Comparison of ENCODE assay signal across 1 cellular context in the genomic region with DNA sequence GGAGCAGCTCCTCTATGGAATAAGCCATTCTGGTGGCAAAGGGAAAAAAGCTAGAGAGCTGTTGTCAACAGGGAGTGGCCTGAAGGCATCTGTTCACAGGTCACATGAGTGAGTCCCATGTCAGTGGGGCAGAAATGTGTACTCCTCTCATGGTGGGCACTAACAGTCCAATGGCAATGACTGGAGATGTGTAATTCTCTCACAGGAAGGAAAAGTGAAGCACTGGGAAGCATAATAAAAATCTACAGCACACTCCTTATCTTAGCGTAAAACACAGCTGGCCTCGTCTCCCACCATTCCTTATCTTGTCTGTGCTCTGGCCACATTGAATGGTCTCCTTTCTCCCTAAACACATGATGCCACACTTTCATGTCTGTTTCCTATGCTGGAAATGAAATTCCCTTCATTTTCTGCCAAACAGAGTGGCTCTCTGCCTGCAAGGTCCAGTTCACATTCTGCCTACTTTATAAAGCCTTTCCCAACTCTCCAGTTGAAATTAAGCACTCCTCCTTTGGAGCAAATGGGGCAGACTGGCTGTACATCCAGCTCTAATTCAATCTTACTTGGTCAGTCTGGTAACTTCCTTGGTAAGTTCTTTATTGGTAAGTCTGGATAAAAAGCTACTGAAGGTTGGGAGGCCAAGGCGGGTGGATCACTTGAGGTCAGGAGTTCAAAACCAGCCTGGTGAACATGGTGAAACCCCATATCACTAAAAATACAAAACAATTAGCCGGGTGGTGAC.
A peak's percentile ranks its signal among the peaks of the same experiment; 100 is the strongest.
TF ChIP-seq lines count a peak whose summit lies in the region.

No MANE protein-coding gene starts in this region.

TF ChIP-seq in K562, 482 proteins besides CTCF, POLR2A, EP300 and RAD21 (continued from another document and continues in another):
- no peak for TF ChIP-seq CHD1 (IDR thresholded peaks at IDR 0.05; ENCODE audit: low read length)
- TF ChIP-seq TAF15 (IDR thresholded peaks at IDR 0.05; ENCODE audit: low read depth, low read length) = no peak
- no peak for TF ChIP-seq ZNF12 (CRISPR knock-in tag; IDR thresholded peaks at IDR 0.05)
- no peak for TF ChIP-seq ZNF217 (CRISPR knock-in tag; IDR thresholded peaks at IDR 0.05)
- TF ChIP-seq POLR2G (IDR thresholded peaks at IDR 0.05; ENCODE audit: low read depth, low read length) = no peak
- TF ChIP-seq XRCC5 (IDR thresholded peaks at IDR 0.05; ENCODE audit: low read depth, low read length) = no peak
- TF ChIP-seq, protein P1, sequence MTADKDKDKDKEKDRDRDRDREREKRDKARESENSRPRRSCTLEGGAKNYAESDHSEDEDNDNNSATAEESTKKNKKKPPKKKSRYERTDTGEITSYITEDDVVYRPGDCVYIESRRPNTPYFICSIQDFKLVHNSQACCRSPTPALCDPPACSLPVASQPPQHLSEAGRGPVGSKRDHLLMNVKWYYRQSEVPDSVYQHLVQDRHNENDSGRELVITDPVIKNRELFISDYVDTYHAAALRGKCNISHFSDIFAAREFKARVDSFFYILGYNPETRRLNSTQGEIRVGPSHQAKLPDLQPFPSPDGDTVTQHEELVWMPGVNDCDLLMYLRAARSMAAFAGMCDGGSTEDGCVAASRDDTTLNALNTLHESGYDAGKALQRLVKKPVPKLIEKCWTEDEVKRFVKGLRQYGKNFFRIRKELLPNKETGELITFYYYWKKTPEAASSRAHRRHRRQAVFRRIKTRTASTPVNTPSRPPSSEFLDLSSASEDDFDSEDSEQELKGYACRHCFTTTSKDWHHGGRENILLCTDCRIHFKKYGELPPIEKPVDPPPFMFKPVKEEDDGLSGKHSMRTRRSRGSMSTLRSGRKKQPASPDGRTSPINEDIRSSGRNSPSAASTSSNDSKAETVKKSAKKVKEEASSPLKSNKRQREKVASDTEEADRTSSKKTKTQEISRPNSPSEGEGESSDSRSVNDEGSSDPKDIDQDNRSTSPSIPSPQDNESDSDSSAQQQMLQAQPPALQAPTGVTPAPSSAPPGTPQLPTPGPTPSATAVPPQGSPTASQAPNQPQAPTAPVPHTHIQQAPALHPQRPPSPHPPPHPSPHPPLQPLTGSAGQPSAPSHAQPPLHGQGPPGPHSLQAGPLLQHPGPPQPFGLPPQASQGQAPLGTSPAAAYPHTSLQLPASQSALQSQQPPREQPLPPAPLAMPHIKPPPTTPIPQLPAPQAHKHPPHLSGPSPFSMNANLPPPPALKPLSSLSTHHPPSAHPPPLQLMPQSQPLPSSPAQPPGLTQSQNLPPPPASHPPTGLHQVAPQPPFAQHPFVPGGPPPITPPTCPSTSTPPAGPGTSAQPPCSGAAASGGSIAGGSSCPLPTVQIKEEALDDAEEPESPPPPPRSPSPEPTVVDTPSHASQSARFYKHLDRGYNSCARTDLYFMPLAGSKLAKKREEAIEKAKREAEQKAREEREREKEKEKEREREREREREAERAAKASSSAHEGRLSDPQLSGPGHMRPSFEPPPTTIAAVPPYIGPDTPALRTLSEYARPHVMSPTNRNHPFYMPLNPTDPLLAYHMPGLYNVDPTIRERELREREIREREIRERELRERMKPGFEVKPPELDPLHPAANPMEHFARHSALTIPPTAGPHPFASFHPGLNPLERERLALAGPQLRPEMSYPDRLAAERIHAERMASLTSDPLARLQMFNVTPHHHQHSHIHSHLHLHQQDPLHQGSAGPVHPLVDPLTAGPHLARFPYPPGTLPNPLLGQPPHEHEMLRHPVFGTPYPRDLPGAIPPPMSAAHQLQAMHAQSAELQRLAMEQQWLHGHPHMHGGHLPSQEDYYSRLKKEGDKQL (CRISPR knock-in tag; IDR thresholded peaks at IDR 0.05; ENCODE audit: borderline replicate concordance) = no peak
- TF ChIP-seq PHF20 (IDR thresholded peaks at IDR 0.05; ENCODE audit: partially characterized antibody) = no peak
- TF ChIP-seq ZC3H11A (IDR thresholded peaks at IDR 0.05; ENCODE audit: low read depth, low read length) = no peak
- TF ChIP-seq, protein P2, sequence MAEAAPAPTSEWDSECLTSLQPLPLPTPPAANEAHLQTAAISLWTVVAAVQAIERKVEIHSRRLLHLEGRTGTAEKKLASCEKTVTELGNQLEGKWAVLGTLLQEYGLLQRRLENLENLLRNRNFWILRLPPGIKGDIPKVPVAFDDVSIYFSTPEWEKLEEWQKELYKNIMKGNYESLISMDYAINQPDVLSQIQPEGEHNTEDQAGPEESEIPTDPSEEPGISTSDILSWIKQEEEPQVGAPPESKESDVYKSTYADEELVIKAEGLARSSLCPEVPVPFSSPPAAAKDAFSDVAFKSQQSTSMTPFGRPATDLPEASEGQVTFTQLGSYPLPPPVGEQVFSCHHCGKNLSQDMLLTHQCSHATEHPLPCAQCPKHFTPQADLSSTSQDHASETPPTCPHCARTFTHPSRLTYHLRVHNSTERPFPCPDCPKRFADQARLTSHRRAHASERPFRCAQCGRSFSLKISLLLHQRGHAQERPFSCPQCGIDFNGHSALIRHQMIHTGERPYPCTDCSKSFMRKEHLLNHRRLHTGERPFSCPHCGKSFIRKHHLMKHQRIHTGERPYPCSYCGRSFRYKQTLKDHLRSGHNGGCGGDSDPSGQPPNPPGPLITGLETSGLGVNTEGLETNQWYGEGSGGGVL (CRISPR knock-in tag; IDR thresholded peaks at IDR 0.05) = no peak
- TF ChIP-seq, protein P3, sequence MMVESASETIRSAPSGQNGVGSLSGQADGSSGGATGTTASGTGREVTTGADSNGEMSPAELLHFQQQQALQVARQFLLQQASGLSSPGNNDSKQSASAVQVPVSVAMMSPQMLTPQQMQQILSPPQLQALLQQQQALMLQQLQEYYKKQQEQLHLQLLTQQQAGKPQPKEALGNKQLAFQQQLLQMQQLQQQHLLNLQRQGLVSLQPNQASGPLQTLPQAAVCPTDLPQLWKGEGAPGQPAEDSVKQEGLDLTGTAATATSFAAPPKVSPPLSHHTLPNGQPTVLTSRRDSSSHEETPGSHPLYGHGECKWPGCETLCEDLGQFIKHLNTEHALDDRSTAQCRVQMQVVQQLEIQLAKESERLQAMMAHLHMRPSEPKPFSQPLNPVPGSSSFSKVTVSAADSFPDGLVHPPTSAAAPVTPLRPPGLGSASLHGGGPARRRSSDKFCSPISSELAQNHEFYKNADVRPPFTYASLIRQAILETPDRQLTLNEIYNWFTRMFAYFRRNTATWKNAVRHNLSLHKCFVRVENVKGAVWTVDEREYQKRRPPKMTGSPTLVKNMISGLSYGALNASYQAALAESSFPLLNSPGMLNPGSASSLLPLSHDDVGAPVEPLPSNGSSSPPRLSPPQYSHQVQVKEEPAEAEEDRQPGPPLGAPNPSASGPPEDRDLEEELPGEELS (CRISPR knock-in tag; IDR thresholded peaks at IDR 0.05; ENCODE audit: borderline replicate concordance) = no peak
- TF ChIP-seq CBFA2T2 (conservative IDR thresholded peaks at IDR 0.05) = peak; percentile 97
- TF ChIP-seq, protein P4, sequence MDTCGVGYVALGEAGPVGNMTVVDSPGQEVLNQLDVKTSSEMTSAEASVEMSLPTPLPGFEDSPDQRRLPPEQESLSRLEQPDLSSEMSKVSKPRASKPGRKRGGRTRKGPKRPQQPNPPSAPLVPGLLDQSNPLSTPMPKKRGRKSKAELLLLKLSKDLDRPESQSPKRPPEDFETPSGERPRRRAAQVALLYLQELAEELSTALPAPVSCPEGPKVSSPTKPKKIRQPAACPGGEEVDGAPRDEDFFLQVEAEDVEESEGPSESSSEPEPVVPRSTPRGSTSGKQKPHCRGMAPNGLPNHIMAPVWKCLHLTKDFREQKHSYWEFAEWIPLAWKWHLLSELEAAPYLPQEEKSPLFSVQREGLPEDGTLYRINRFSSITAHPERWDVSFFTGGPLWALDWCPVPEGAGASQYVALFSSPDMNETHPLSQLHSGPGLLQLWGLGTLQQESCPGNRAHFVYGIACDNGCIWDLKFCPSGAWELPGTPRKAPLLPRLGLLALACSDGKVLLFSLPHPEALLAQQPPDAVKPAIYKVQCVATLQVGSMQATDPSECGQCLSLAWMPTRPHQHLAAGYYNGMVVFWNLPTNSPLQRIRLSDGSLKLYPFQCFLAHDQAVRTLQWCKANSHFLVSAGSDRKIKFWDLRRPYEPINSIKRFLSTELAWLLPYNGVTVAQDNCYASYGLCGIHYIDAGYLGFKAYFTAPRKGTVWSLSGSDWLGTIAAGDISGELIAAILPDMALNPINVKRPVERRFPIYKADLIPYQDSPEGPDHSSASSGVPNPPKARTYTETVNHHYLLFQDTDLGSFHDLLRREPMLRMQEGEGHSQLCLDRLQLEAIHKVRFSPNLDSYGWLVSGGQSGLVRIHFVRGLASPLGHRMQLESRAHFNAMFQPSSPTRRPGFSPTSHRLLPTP (IDR thresholded peaks at IDR 0.05; ENCODE audit: borderline replicate concordance, extremely low read depth, insufficient read length) = no peak
- TF ChIP-seq, protein P5, sequence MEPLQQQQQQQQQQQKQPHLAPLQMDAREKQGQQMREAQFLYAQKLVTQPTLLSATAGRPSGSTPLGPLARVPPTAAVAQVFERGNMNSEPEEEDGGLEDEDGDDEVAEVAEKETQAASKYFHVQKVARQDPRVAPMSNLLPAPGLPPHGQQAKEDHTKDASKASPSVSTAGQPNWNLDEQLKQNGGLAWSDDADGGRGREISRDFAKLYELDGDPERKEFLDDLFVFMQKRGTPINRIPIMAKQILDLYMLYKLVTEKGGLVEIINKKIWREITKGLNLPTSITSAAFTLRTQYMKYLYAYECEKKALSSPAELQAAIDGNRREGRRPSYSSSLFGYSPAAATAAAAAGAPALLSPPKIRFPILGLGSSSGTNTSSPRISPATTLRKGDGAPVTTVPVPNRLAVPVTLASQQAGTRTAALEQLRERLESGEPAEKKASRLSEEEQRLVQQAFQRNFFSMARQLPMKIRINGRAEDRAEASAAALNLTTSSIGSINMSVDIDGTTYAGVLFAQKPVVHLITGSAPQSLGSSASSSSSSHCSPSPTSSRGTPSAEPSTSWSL (CRISPR knock-in tag; IDR thresholded peaks at IDR 0.05; ENCODE audit: borderline replicate concordance) = no peak
- TF ChIP-seq PURB (CRISPR knock-in tag; IDR thresholded peaks at IDR 0.05; ENCODE audit: low read depth) = no peak
- TF ChIP-seq TAL1 (IDR thresholded peaks at IDR 0.05) = peak; percentile 97
- TF ChIP-seq, protein P6, sequence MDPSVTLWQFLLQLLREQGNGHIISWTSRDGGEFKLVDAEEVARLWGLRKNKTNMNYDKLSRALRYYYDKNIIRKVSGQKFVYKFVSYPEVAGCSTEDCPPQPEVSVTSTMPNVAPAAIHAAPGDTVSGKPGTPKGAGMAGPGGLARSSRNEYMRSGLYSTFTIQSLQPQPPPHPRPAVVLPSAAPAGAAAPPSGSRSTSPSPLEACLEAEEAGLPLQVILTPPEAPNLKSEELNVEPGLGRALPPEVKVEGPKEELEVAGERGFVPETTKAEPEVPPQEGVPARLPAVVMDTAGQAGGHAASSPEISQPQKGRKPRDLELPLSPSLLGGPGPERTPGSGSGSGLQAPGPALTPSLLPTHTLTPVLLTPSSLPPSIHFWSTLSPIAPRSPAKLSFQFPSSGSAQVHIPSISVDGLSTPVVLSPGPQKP (CRISPR knock-in tag; IDR thresholded peaks at IDR 0.05) = no peak
- TF ChIP-seq SMARCA5 (IDR thresholded peaks at IDR 0.05) = no peak
- TF ChIP-seq, protein P7, sequence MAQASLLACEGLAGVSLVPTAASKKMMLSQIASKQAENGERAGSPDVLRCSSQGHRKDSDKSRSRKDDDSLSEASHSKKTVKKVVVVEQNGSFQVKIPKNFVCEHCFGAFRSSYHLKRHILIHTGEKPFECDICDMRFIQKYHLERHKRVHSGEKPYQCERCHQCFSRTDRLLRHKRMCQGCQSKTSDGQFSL (CRISPR knock-in tag; IDR thresholded peaks at IDR 0.05) = no peak
- TF ChIP-seq, protein P7 (tag; IDR thresholded peaks at IDR 0.05) = peak in 1 of 2 experiments; percentile 48; a peak in 1 of 4 replicates
- peak in 1 of 2 experiments; percentile 58; a peak in 1 of 4 replicates for TF ChIP-seq ETV6 (IDR thresholded peaks at IDR 0.05; ENCODE audit: borderline replicate concordance in 1 of 2, low read depth in 2 of 2, low read length in 1 of 2)
- TF ChIP-seq ETV6 (CRISPR knock-in tag; IDR thresholded peaks at IDR 0.05; ENCODE audit: borderline replicate concordance) = no peak
- TF ChIP-seq KDM4B (IDR thresholded peaks at IDR 0.05; ENCODE audit: borderline replicate concordance in 2 of 2, low read depth in 1 of 2) = 0 out of 4 replicates have a peak, but pooled peaks of 1 of the 2 experiments have one; percentile 38
- peak; percentile 61; the same call in 1 of the 2 replicates for TF ChIP-seq ZNF24 (IDR thresholded peaks at IDR 0.05)
- no peak for TF ChIP-seq ZSCAN32 (CRISPR knock-in tag; IDR thresholded peaks at IDR 0.05)
- TF ChIP-seq PCBP2 (IDR thresholded peaks at IDR 0.05; ENCODE audit: low read depth, low read length, poor library complexity, severe bottlenecking) = no peak
- no peak for TF ChIP-seq RBM22 (IDR thresholded peaks at IDR 0.05; ENCODE audit: low read depth, low read length, poor library complexity, severe bottlenecking)
- TF ChIP-seq CCNT2 (IDR thresholded peaks at IDR 0.05; ENCODE audit: borderline replicate concordance, extremely low read depth, insufficient read length, low read depth, low read length) = peak; percentile 97
- TF ChIP-seq KAT2B (IDR thresholded peaks at IDR 0.05; ENCODE audit: low read depth, low read length) = no peak
- TF ChIP-seq ZC3H4 (CRISPR knock-in tag; IDR thresholded peaks at IDR 0.05; ENCODE audit: borderline replicate concordance) = no peak
- TF ChIP-seq CC2D1A (IDR thresholded peaks at IDR 0.05) = peak; percentile 89; the same call in 1 of the 2 replicates
- TF ChIP-seq, protein P8, sequence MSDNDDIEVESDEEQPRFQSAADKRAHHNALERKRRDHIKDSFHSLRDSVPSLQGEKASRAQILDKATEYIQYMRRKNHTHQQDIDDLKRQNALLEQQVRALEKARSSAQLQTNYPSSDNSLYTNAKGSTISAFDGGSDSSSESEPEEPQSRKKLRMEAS (CRISPR knock-in tag; IDR thresholded peaks at IDR 0.05) = no peak
- TF ChIP-seq RUNX1 (IDR thresholded peaks at IDR 0.05; ENCODE audit: low read depth) = 0 out of 2 replicates have a peak, but pooled peaks have one; percentile 47
- TF ChIP-seq, protein P9, sequence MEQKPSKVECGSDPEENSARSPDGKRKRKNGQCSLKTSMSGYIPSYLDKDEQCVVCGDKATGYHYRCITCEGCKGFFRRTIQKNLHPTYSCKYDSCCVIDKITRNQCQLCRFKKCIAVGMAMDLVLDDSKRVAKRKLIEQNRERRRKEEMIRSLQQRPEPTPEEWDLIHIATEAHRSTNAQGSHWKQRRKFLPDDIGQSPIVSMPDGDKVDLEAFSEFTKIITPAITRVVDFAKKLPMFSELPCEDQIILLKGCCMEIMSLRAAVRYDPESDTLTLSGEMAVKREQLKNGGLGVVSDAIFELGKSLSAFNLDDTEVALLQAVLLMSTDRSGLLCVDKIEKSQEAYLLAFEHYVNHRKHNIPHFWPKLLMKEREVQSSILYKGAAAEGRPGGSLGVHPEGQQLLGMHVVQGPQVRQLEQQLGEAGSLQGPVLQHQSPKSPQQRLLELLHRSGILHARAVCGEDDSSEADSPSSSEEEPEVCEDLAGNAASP (IDR thresholded peaks at IDR 0.05) = no peak
